10 cellular contexts compared by ENCODE assay signal in genomic region chr2:20449501-20450200, GRCh38. TPM values are rescaled to one million over a fixed set of nuclear protein-coding genes. Genes with fewer than 3 reads are reported as not detected.
DNase-seq lines count a peak whose midpoint lies in the region; ATAC-seq and TF ChIP-seq lines count a peak whose summit lies in the region.
"Had no signal": no experiment of that assay in that cellular context is flagged by ENCODE, and none has a peak within 500 bp of the region (broad histone marks: within the 10 kb centered on the region; RNA-seq: fewer than 3 reads in every experiment).

No MANE protein-coding gene starts in this region.

- intact Hi-C loops in left ventricle myocardium inferior (cut with micrococcal nuclease) (no loop called here), left ventricle myocardium superior (cut with micrococcal nuclease) (no loop called here), colonic mucosa (cut with DNase I) (no loop called here), uterus (cut with DNase I; ENCODE audit: low total_unique reads) (no loop called here)

- TF ChIP-seq CTCF in left ventricle myocardium inferior (IDR thresholded peaks at IDR 0.05; ENCODE audit: borderline replicate concordance) (peak; percentile 21), colonic mucosa (IDR thresholded peaks at IDR 0.05) (no peak), uterus (IDR thresholded peaks at IDR 0.05) (peak in 1 of 4 experiments; percentile 24)

- H3K4me1 ChIP-seq in left ventricle myocardium inferior (peaks cover 76% of the 10 kb centered on the region), colonic mucosa (no peaks in the 10 kb centered on the region), mucosa of rectum (ENCODE audit: control insufficient read depth in 2 of 2, insufficient read depth in 2 of 2, low read length in 2 of 2) (peaks cover 9 to 17% of the 10 kb centered on the region in 2 donors), uterus (no peaks in the 10 kb centered on the region)

- no peak for TF ChIP-seq POLR2A in uterus (IDR thresholded peaks at IDR 0.05)

- no peak for DNase-seq in left ventricle myocardium inferior
- no peak for DNase-seq in left ventricle myocardium superior
- DNase-seq in colonic mucosa, result no peak
- peak in 1 of 2 donors; percentile 43 for DNase-seq in uterus
- DNase-seq in T1000 (lab: John Stamatoyannopoulos, UW), result no peak
- no peak for DNase-seq in SKM-1 (lab: John Stamatoyannopoulos, UW; ENCODE audit: unreplicated experiment)
- DNase-seq: DND-41; stimulated activated naive B cell treated with anti-CD40 and anti-IgM and Interleukin-4, amounts not matched to agents 10 μg/mL and 1 μg/mL and 100 μg/mL, for 72 hours had no signal

- peak overlapping the region; percentile 38 to 40 for H3K9ac ChIP-seq in colonic mucosa (ENCODE audit: low read depth in 2 of 2, low read length in 2 of 2)
- peak overlapping the region; percentile 19 to 100 for H3K9ac ChIP-seq in mucosa of rectum (ENCODE audit: low read depth in 1 of 2, low read length in 2 of 2)

- peak overlapping the region; percentile 99 for H3K27ac ChIP-seq in left ventricle myocardium inferior (replicated peaks)
- peak overlapping the region; percentile 26 for H3K27ac ChIP-seq in colonic mucosa
- peak overlapping the region; percentile 96 to 98 for H3K27ac ChIP-seq in mucosa of rectum (ENCODE audit: low read depth in 2 of 2, low read length in 2 of 2)
- peak overlapping the region; percentile 96 to 97 for H3K27ac ChIP-seq in uterus

- H3K4me3 ChIP-seq in left ventricle myocardium inferior (peak overlapping the region; percentile 90), colonic mucosa (peak overlapping the region; percentile 89), mucosa of rectum (ENCODE audit: low read length in 2 of 2) (peak overlapping the region; percentile 91 to 98), uterus (peak overlapping the region; percentile 89 to 97)

- peaks cover 22% of the 10 kb centered on the region for H3K36me3 ChIP-seq in left ventricle myocardium inferior
- H3K36me3 ChIP-seq in colonic mucosa, result no peaks in the 10 kb centered on the region
- H3K36me3 ChIP-seq in mucosa of rectum (ENCODE audit: control insufficient read depth in 2 of 2, insufficient read depth in 2 of 2, low read length in 2 of 2), result peaks cover 2 to 5% of the 10 kb centered on the region in 2 donors
- H3K36me3 ChIP-seq in uterus, result no peaks in the 10 kb centered on the region

- H3K9me3 ChIP-seq in left ventricle myocardium inferior (replicated peaks) (no peaks in the 10 kb centered on the region), colonic mucosa (no peaks in the 10 kb centered on the region), mucosa of rectum (ENCODE audit: control insufficient read depth in 2 of 2, low read length in 2 of 2) (no peaks in the 10 kb centered on the region), uterus (no peaks in the 10 kb centered on the region)

- no peak for ATAC-seq in left ventricle myocardium superior
- no peak for ATAC-seq in HG03571 (IDR thresholded peaks at IDR 0.05; ENCODE audit: unreplicated experiment)
- ATAC-seq: stimulated activated naive B cell treated with anti-CD40 and anti-IgM and Interleukin-4, amounts not matched to agents 10 μg/mL and 1 μg/mL and 100 μg/mL, for 72 hours had no signal

- H3K27me3 ChIP-seq in left ventricle myocardium inferior (ENCODE audit: low read depth) (no peaks in the 10 kb centered on the region), colonic mucosa (no peaks in the 10 kb centered on the region), mucosa of rectum (ENCODE audit: control insufficient read depth in 2 of 2, insufficient read depth in 2 of 2, low read length in 2 of 2) (no peaks in the 10 kb centered on the region), uterus (no peaks in the 10 kb centered on the region)

RNA-seq across cellular contexts. Expression of gene RHOB, which starts 2.8 kb away (rescaled TPM):
- 193 TPM for total RNA-seq in left ventricle myocardium inferior
- total RNA-seq in left ventricle myocardium superior, result 182 TPM
- 100 to 1,000 TPM in 1 of 2 donors, 10 to 100 TPM in 1; 77.5 to 165 TPM for total RNA-seq in colonic mucosa
- total RNA-seq in uterus, result 1,000 to 10,000 TPM in 1 of 4 donors, 100 to 1,000 TPM in 3; 242 to 1,280 (median 486) TPM

Comparison
In these comparisons a context has a peak if more than half of its experiments do, and no peak if none do; other contexts are left out.
1. H3K27ac ChIP-seq: peak in every context shown above with its lines; median percentile 99 in left ventricle myocardium inferior; 97 in mucosa of rectum; 96 in uterus; 26 in colonic mucosa.